Comparison of ENCODE assay signal across 13 cellular contexts in the genomic region with DNA sequence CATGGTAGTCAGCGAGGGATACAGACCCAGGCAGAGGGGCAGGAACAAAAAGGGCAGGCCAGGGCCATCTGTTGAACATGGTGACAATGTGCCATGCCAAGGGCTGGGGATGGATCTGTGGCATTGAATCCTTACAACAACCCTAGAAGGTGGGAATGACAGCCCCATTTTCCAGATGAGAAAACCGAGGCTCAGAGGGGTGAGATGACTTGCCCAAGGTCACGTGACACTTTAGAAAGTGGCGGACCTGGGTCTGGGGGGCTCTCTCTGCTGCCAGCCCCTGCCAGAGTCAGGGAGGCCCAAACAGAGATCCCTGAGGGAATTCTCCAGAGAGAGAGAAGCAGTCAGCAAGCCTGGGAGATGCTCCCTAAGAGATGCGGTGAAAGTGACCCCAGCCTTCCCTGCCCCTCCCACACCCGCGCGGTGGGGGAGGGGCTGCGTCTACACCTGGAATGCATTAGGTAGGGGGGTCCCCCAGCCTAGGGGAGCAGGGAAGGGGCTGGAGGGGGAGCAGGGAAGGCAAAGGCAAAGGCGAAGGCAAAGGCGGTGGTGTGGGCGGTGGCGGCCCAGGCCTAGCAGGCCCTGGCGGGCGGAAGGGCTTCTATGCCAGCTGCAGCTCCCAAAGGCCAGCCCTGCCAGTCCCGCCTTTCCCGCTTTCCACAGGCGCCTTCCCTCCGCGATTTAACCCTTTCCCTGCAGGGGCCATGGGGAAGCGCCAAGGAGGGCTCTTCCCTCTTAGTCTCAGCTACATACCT. TPM values are rescaled to one million over a fixed set of nuclear protein-coding genes. Genes with fewer than 3 reads are reported as not detected.
DNase-seq lines count a peak whose midpoint lies in the region; ATAC-seq and TF ChIP-seq lines count a peak whose summit lies in the region.
"Had no signal": no experiment of that assay in that cellular context is flagged by ENCODE, and none has a peak within 500 bp of the region (broad histone marks: within the 10 kb centered on the region; RNA-seq: fewer than 3 reads in every experiment).

No MANE protein-coding gene starts in this region.

- H3K9me3 ChIP-seq in HUES6 (ENCODE audit: control insufficient read depth, insufficient read depth, low read depth, low read length): no peaks in the 10 kb centered on the region; the same call in 1 of the 2 replicates
- no peaks in the 10 kb centered on the region for H3K9me3 ChIP-seq in spleen
- H3K9me3 ChIP-seq: SJSA1 had no signal

- peak; percentile 13 for DNase-seq in dermis blood vessel endothelial cell
- DNase-seq in left kidney (ENCODE audit: low read depth, low spot score): peak; percentile 61
- no peak for DNase-seq in spleen
- DNase-seq in HEK293T (ENCODE audit: extremely low spot score): no peak
- DNase-seq in Calu3: no peak
- DNase-seq: COR-L47, NCI-H1694 treated with DMSO at 0.1 percent for 48 hours, posterior cingulate gyrus had no signal

- POLR2A ChIA-PET in HEK293T (lab: Yijun Ruan, JAX): no interaction called here

- TF ChIP-seq CTCF in spleen (IDR thresholded peaks at IDR 0.05 in 8 of 11, conservative IDR thresholded peaks at IDR 0.05 in 3 of 11) (no peak), Calu3 (IDR thresholded peaks at IDR 0.05; ENCODE audit: unreplicated experiment) (no peak)

- H3K27me3 ChIP-seq in HUES6 (ENCODE audit: control insufficient read depth, insufficient read depth, low read length) (no peaks in the 10 kb centered on the region), spleen (replicated peaks in 1 of 7) (no peaks in the 10 kb centered on the region)
- H3K27me3 ChIP-seq: SJSA1 had no signal

- TF ChIP-seq POLR2A in spleen (IDR thresholded peaks at IDR 0.05): no peak

- no peaks in the 10 kb centered on the region for H3K9me3 Mint-ChIP-seq in Calu3 (ENCODE audit: low read depth, unreplicated experiment)

- H3K36me3 ChIP-seq in HUES6 (ENCODE audit: control insufficient read depth, insufficient read depth, low read length) (no peaks in the 10 kb centered on the region), spleen (no peaks in the 10 kb centered on the region)
- H3K36me3 ChIP-seq: SJSA1 had no signal

- CTCF ChIA-PET in HEK293T (lab: Yijun Ruan, JAX): interaction anchor here (0.6 to 1.4 kb wide), 2 partner anchors 9 to 21 kb away, joined by 3 to 4 read pairs; no protein-coding TSS in a partner anchor
- CTCF ChIA-PET in Calu3 (lab: Charles Lee): no interaction called here

- H3K4me3 ChIP-seq in HUES6 (ENCODE audit: low read depth, low read length) (peak overlapping the region; percentile 42), spleen (peak overlapping the region in 1 of 8 donors; percentile 9)
- H3K4me3 ChIP-seq: SJSA1 had no signal

- H3K36me3 Mint-ChIP-seq in Calu3 (ENCODE audit: insufficient read depth, unreplicated experiment): no peaks in the 10 kb centered on the region

- H3K4me1 ChIP-seq in HUES6 (ENCODE audit: control insufficient read depth, insufficient read depth, low read length): peaks cover 60% of the 10 kb centered on the region
- H3K4me1 ChIP-seq in spleen: peaks cover 0 to 8% (median 0%) of the 10 kb centered on the region in 6 donors

- ATAC-seq in GM21526 (IDR thresholded peaks at IDR 0.05; ENCODE audit: low FRiP score, unreplicated experiment): no peak
- no peak for ATAC-seq in HG03045 (IDR thresholded peaks at IDR 0.05; ENCODE audit: unreplicated experiment)

- intact Hi-C loops in spleen (cut with DNase I; ENCODE audit: low total_unique reads) (no loop called here), Calu3 (cut with micrococcal nuclease; ENCODE audit: unreplicated experiment) (no loop called here)

- peaks cover 16% of the 10 kb centered on the region for H3K27me3 Mint-ChIP-seq in Calu3 (ENCODE audit: unreplicated experiment)

- no peak overlapping the region for H3K4me3 Mint-ChIP-seq in Calu3 (ENCODE audit: low read depth, unreplicated experiment)

- H3K9ac ChIP-seq in HUES6 (ENCODE audit: low read length): peak overlapping the region; percentile 56

- BruUV-seq in Calu3 (replicated peaks; lab: Mats Ljungman, UMichigan): no TSS peak

- no peak overlapping the region for H3K27ac Mint-ChIP-seq in Calu3 (ENCODE audit: unreplicated experiment)

- WGBS in spleen, 5 donors: 30 to 71% (median 62%) methylated on average over 8 to 21 of the region's 21 CpGs

- H3K27ac ChIP-seq in HUES6 (ENCODE audit: low read depth, low read length) (no peak overlapping the region; the same call in 1 of the 2 replicates), spleen (peak overlapping the region in 6 of 8 donors; percentile 54 to 72 (median 66))
- H3K27ac ChIP-seq: HL-60, SJSA1 had no signal

- no peaks in the 10 kb centered on the region for H3K4me1 Mint-ChIP-seq in Calu3 (ENCODE audit: low read depth, unreplicated experiment)

TF ChIP-seq in HEK293T, 16 proteins besides CTCF, POLR2A, EP300 and RAD21:
- TF ChIP-seq ZNF384 (IDR thresholded peaks at IDR 0.05) (no peak), L3MBTL2 (conservative IDR thresholded peaks at IDR 0.05) (no peak), FOXK2 (IDR thresholded peaks at IDR 0.05) (no peak), FOXM1 (IDR thresholded peaks at IDR 0.05; ENCODE audit: borderline replicate concordance) (no peak), CTBP1 (IDR thresholded peaks at IDR 0.05; ENCODE audit: borderline replicate concordance) (no peak), ARNT (IDR thresholded peaks at IDR 0.05) (no peak), ELF4 (IDR thresholded peaks at IDR 0.05) (no peak), LEF1 (IDR thresholded peaks at IDR 0.05; ENCODE audit: borderline replicate concordance) (no peak), SP1 (IDR thresholded peaks at IDR 0.05) (no peak), NFRKB (IDR thresholded peaks at IDR 0.05) (no peak), FOXA1 (IDR thresholded peaks at IDR 0.05) (no peak), SUZ12 (IDR thresholded peaks at IDR 0.05) (no peak), TARDBP (IDR thresholded peaks at IDR 0.05) (no peak), HDGF (IDR thresholded peaks at IDR 0.05; ENCODE audit: borderline replicate concordance) (no peak), BHLHE40 (IDR thresholded peaks at IDR 0.05; ENCODE audit: borderline replicate concordance) (no peak)
- TF ChIP-seq, protein P1, sequence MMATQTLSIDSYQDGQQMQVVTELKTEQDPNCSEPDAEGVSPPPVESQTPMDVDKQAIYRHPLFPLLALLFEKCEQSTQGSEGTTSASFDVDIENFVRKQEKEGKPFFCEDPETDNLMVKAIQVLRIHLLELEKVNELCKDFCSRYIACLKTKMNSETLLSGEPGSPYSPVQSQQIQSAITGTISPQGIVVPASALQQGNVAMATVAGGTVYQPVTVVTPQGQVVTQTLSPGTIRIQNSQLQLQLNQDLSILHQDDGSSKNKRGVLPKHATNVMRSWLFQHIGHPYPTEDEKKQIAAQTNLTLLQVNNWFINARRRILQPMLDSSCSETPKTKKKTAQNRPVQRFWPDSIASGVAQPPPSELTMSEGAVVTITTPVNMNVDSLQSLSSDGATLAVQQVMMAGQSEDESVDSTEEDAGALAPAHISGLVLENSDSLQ (IDR thresholded peaks at IDR 0.05): no peak

RNA-seq across cellular contexts. Expression of a gene that starts 13.0 kb away (rescaled TPM):
- total RNA-seq in dermis blood vessel endothelial cell: 2.4 and 3.2 TPM in 2 replicates
- total RNA-seq in spleen: 1 to 10 TPM; 3.1 to 5.4 (median 3.8) TPM
- 1 to 10 TPM in 1 of 3 donors, under 1 TPM in 2; 0.73 to 1.5 (median 0.98) TPM for polyA plus RNA-seq in spleen
- 0.59 and 0.97 TPM in 2 replicates for total RNA-seq in Calu3 (2022)

RNA-seq across cellular contexts. Expression of a gene that starts 42.8 kb away (rescaled TPM):
- 13.3 and 17.5 TPM in 2 replicates for total RNA-seq in dermis blood vessel endothelial cell
- total RNA-seq in spleen: 10 to 100 TPM; 21.4 to 46.4 (median 35.1) TPM
- polyA plus RNA-seq in spleen: 10 to 100 TPM; 25.5 to 42.3 (median 31.3) TPM
- total RNA-seq in Calu3 (2022): 42.5 and 45.0 TPM in 2 replicates

RNA-seq across cellular contexts. Expression of a gene that starts 47.0 kb away (rescaled TPM):
- total RNA-seq in dermis blood vessel endothelial cell: 35.4 and 65.5 TPM in 2 replicates
- total RNA-seq in spleen: 10 to 100 TPM; 30.8 to 52.3 (median 40.6) TPM
- polyA plus RNA-seq in spleen: 1 to 10 TPM; 3.0 to 8.8 (median 3.9) TPM
- 62.8 and 67.5 TPM in 2 replicates for total RNA-seq in Calu3 (2022)

Comparison
In these comparisons a context has a peak if more than half of its experiments do, and no peak if none do; other contexts are left out.
1. DNase-seq: peak in dermis blood vessel endothelial cell (single experiment) and left kidney (single experiment); none in spleen (single experiment), HEK293T (single experiment) and Calu3 (single experiment).